8 cellular contexts compared by ENCODE assay signal in the genomic region with DNA sequence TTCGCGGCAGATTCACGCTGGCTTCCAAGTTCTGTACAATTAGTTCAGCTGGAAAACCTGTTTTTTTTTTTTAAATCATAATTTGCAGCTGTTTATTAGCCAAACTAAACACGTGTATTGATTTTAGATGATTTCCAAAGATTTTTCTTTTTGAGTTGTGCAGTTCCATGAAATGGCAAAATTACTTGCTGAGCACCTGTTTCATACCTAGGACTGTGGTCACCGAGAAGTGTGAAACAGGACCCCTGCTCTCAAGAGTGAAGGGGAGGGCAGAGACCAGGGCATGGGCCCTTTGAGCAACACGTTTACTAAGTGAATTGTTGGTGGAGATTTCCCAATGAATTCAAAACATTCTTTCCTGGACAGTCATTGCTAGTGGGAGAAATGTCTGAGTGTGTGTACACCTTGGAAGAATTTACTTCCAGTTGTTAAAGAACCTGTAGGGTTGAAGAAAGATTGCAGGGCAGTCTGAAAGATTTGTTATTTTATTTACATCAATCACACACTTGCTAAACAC. TPM values are rescaled to one million over a fixed set of nuclear protein-coding genes. Genes with fewer than 3 reads are reported as not detected.
DNase-seq lines count a peak whose midpoint lies in the region; ATAC-seq and TF ChIP-seq lines count a peak whose summit lies in the region.

No MANE protein-coding gene starts in this region.

- peak overlapping the region; percentile 92 for H2AFZ ChIP-seq in trophoblast cell (ENCODE audit: insufficient read depth, low read length, poor library complexity)

- H3K4ac ChIP-seq in trophoblast cell (ENCODE audit: low read depth, low read length): peak overlapping the region; percentile 35

- H3K27ac Mint-ChIP-seq in T-helper 17 cell: peak overlapping the region; percentile 84

- DNase-seq in left ventricle myocardium inferior (no peak), Right ventricle myocardium superior (no peak), T-helper 17 cell (no peak), fibroblast of mammary gland (ENCODE audit: low read depth) (peak; percentile 62), trophoblast cell (peak; percentile 69 to 97), NCI-H146 treated with DMSO at 0.1 percent for 48 hours (lab: John Stamatoyannopoulos, UW; ENCODE audit: unreplicated experiment) (no peak), retina (no peak)
- DNase-seq in stimulated activated naive CD4-positive, alpha-beta T cell (lab: John Stamatoyannopoulos, UW): no peak

- ATAC-seq in Right ventricle myocardium superior (ENCODE audit: poor library complexity): no peak
- no peak for ATAC-seq in T-helper 17 cell

- peak overlapping the region; percentile 99 for H4K91ac ChIP-seq in trophoblast cell (ENCODE audit: low read depth, low read length)

- H4K12ac ChIP-seq in trophoblast cell (ENCODE audit: low read depth, low read length): no peak overlapping the region

- no peaks in the 10 kb centered on the region for H3K9me3 ChIP-seq in left ventricle myocardium inferior (replicated peaks)
- H3K9me3 ChIP-seq in T-helper 17 cell (ENCODE audit: control insufficient read depth, low read length, poor library complexity, severe bottlenecking): no peaks in the 10 kb centered on the region
- H3K9me3 ChIP-seq in trophoblast cell (ENCODE audit: insufficient read depth, low read depth, low read length): no peaks in the 10 kb centered on the region

- no peaks in the 10 kb centered on the region for H3K27me3 ChIP-seq in left ventricle myocardium inferior (ENCODE audit: low read depth)
- H3K27me3 ChIP-seq in trophoblast cell (ENCODE audit: insufficient read depth, low read length): no peaks in the 10 kb centered on the region

- H3K23ac ChIP-seq in trophoblast cell (ENCODE audit: low read length): no peak overlapping the region

- peak overlapping the region; percentile 86 for H3K4me3 Mint-ChIP-seq in T-helper 17 cell

- intact Hi-C loops in left ventricle myocardium inferior (cut with micrococcal nuclease) (no loop called here), Right ventricle myocardium superior (cut with DNase I) (no loop called here)

- peaks cover 29% of the 10 kb centered on the region for H3K4me1 ChIP-seq in left ventricle myocardium inferior
- H3K4me1 ChIP-seq in trophoblast cell (ENCODE audit: control insufficient read depth in 1 of 2, insufficient read depth in 2 of 2, low read length in 2 of 2): peaks cover 11 to 15% of the 10 kb centered on the region in 2 experiments

- peak overlapping the region; percentile 95 for H2BK5ac ChIP-seq in trophoblast cell (ENCODE audit: low read depth, low read length, poor library complexity)

- H2AK5ac ChIP-seq in trophoblast cell (ENCODE audit: low read length): peak overlapping the region; percentile 18

- H4K8ac ChIP-seq in trophoblast cell (ENCODE audit: low read depth, low read length): peak overlapping the region; percentile 90

- H3K36me3 Mint-ChIP-seq in T-helper 17 cell (ENCODE audit: low read depth): no peaks in the 10 kb centered on the region

- H3K18ac ChIP-seq in trophoblast cell (ENCODE audit: low read length): peak overlapping the region; percentile 97

- peaks cover 9% of the 10 kb centered on the region for H3K79me2 ChIP-seq in trophoblast cell (ENCODE audit: control insufficient read depth, insufficient read depth, low read length, poor library complexity)

- H3K27ac ChIP-seq in left ventricle myocardium inferior (replicated peaks) (peak overlapping the region; percentile 94), trophoblast cell (ENCODE audit: low read depth, low read length) (peak overlapping the region; percentile 98)

- H3K4me1 Mint-ChIP-seq in T-helper 17 cell: peaks cover 27% of the 10 kb centered on the region

- no peaks in the 10 kb centered on the region for H3K27me3 Mint-ChIP-seq in T-helper 17 cell

- H3K4me2 ChIP-seq in trophoblast cell (ENCODE audit: low read length): peak overlapping the region; percentile 68

- H2BK120ac ChIP-seq in trophoblast cell (ENCODE audit: insufficient read depth, low read length, poor library complexity): peak overlapping the region; percentile 98

- no CpG with 5 or more reads among the region's 6 CpGs for WGBS in trophoblast cell (ENCODE audit: extremely low coverage, insufficient coverage, insufficient read length)

- no peaks in the 10 kb centered on the region for H3K36me3 ChIP-seq in left ventricle myocardium inferior
- H3K36me3 ChIP-seq in trophoblast cell (ENCODE audit: control insufficient read depth in 1 of 2, insufficient read depth in 2 of 2, low read length in 2 of 2): no peaks in the 10 kb centered on the region

- peaks cover 34% of the 10 kb centered on the region for H3K79me1 ChIP-seq in trophoblast cell (ENCODE audit: low read length)

- H2BK12ac ChIP-seq in trophoblast cell (ENCODE audit: low read length): no peak overlapping the region

- peak overlapping the region; percentile 88 for H3K9ac ChIP-seq in trophoblast cell (ENCODE audit: low read length)

- H3K14ac ChIP-seq in trophoblast cell (ENCODE audit: low read length): peak overlapping the region; percentile 76

- peak overlapping the region; percentile 90 for H3K4me3 ChIP-seq in left ventricle myocardium inferior
- H3K4me3 ChIP-seq in fibroblast of mammary gland (ENCODE audit: control insufficient read depth, low read depth, low read length): peak overlapping the region; percentile 68
- H3K4me3 ChIP-seq in trophoblast cell (ENCODE audit: low read depth, low read length): peak overlapping the region; percentile 97

- TF ChIP-seq CTCF in left ventricle myocardium inferior (IDR thresholded peaks at IDR 0.05; ENCODE audit: borderline replicate concordance) (no peak), fibroblast of mammary gland (conservative IDR thresholded peaks at IDR 0.05; ENCODE audit: control insufficient read depth, insufficient read depth, low read depth, low read length) (no peak)

RNA-seq across cellular contexts. Expression of a gene that starts 0.7 kb away (rescaled TPM):
- 16.0 TPM for total RNA-seq in left ventricle myocardium inferior
- 13.1 TPM for total RNA-seq in Right ventricle myocardium superior
- 1 to 10 TPM; 7.3 to 7.7 TPM for total RNA-seq in T-helper 17 cell
- polyA plus RNA-seq in trophoblast cell (2013): 51.4 and 52.7 TPM in 2 replicates

Comparison
In these comparisons a context has a peak if more than half of its experiments do, and no peak if none do; other contexts are left out.
1. DNase-seq: peak in fibroblast of mammary gland (single experiment) and trophoblast cell (2 of 2); none in left ventricle myocardium inferior (single experiment), Right ventricle myocardium superior (single experiment), T-helper 17 cell (0 of 3), NCI-H146 treated with DMSO at 0.1 percent for 48 hours (single experiment), stimulated activated naive CD4-positive, alpha-beta T cell (0 of 6) and retina (single experiment).
2. Peak in every context shown above with its lines, with median percentiles within 50 percentile points of each other: H3K4me3 ChIP-seq.